ENCODE assay signal across 17 cellular contexts in the genomic region with DNA sequence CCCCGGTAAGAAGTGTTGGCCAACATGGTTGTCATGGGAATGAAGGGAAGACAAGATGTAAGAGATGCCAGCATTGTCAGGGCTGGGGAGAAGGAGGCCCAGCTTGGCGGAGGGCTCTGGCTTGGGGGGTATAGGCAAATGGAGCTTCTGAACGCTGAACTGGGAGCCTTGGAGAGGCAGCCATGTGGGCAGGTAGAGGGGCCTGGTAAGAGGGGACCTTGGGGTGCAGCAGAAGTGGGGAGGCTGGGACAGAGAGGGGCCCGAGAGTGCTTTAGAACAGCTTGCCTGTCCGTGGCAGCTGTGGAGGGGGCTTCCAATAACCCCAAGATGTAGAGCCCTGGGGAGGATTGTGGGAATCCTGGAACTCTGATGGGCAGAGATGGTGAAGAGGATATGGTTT. TPM values are rescaled to one million over a fixed set of nuclear protein-coding genes. Genes with fewer than 3 reads are reported as not detected.
DNase-seq lines count a peak whose midpoint lies in the region; ATAC-seq and TF ChIP-seq lines count a peak whose summit lies in the region.
"Had no signal": no experiment of that assay in that cellular context is flagged by ENCODE, and none has a peak within 500 bp of the region (broad histone marks: within the 10 kb centered on the region; RNA-seq: fewer than 3 reads in every experiment).

No MANE protein-coding gene starts in this region.

- H3K4me3 Mint-ChIP-seq in endodermal cell = no peak overlapping the region
- H3K4me3 Mint-ChIP-seq: CD14-positive monocyte; CD8-positive, alpha-beta T cell had no signal

- no peaks in the 10 kb centered on the region for H3K9me2 ChIP-seq in SK-N-SH

- CTCF ChIA-PET in SK-N-SH (lab: Yijun Ruan, JAX) = interaction anchor here (1.0 kb wide), 1 partner anchor 12 kb away, joined by 3 read pairs; no protein-coding TSS in a partner anchor

- no peak for TF ChIP-seq EP300 in SK-N-SH (IDR thresholded peaks at IDR 0.05; ENCODE audit: borderline replicate concordance in 1 of 2, low read depth in 1 of 2, low read length in 1 of 2)

- H3K4me2 ChIP-seq in SK-N-SH = no peak overlapping the region

- H3K79me2 ChIP-seq in SK-N-SH (ENCODE audit: insufficient read depth) = no peaks in the 10 kb centered on the region

- H3K27ac ChIP-seq in SK-N-SH (ENCODE audit: low read depth in 2 of 2, low read length in 1 of 2) = no peak overlapping the region
- no peak overlapping the region for H3K27ac ChIP-seq in endodermal cell (ENCODE audit: low read depth, low read length)
- peak overlapping the region; percentile 98 for H3K27ac ChIP-seq in liver (ENCODE audit: low read depth in 1 of 2, low read length in 2 of 2)
- H3K27ac ChIP-seq: 22Rv1, GM23248, HL-60 had no signal

- H3K4me1 Mint-ChIP-seq in endodermal cell = no peaks in the 10 kb centered on the region
- H3K4me1 Mint-ChIP-seq: CD14-positive monocyte had no signal

- H3F3A ChIP-seq in SK-N-SH (replicated peaks; ENCODE audit: insufficient read depth) = no peaks in the 10 kb centered on the region

- peaks cover 9% of the 10 kb centered on the region for H3K36me3 Mint-ChIP-seq in endodermal cell (ENCODE audit: low read depth)
- H3K36me3 Mint-ChIP-seq: CD14-positive monocyte had no signal

- TF ChIP-seq RAD21 in SK-N-SH (IDR thresholded peaks at IDR 0.05; ENCODE audit: low read length) (no peak), liver (IDR thresholded peaks at IDR 0.05) (no peak)

- intact Hi-C loops in sciatic nerve (cut with DNase I) = no loop called here

- H3K27me3 Mint-ChIP-seq in endodermal cell (ENCODE audit: insufficient read depth) = peaks cover 25% of the 10 kb centered on the region

- H4K20me1 ChIP-seq in SK-N-SH (ENCODE audit: insufficient read depth) = no peaks in the 10 kb centered on the region

- H3K36me3 ChIP-seq in SK-N-SH (replicated peaks in 1 of 2; ENCODE audit: control insufficient read depth in 1 of 2, insufficient read depth in 2 of 2, low read length in 1 of 2) (no peaks in the 10 kb centered on the region), endodermal cell (ENCODE audit: control insufficient read depth, insufficient read depth, low read length) (no peaks in the 10 kb centered on the region), liver (ENCODE audit: control insufficient read depth in 4 of 4, insufficient read depth in 3 of 4, low read depth in 1 of 4, low read length in 3 of 4) (peaks cover 0 to 5% (median 0%) of the 10 kb centered on the region in 4 donors)

- H3K27ac Mint-ChIP-seq in endodermal cell = no peak overlapping the region
- H3K27ac Mint-ChIP-seq: CD14-positive monocyte; CD8-positive, alpha-beta T cell had no signal

- DNase-seq in SK-N-SH (peak; percentile 2), endodermal cell (peak; percentile 17), sciatic nerve (ENCODE audit: low spot score) (peak; percentile 45), GM20000 (ENCODE audit: low spot score) (no peak)
- DNase-seq: CD8-positive, alpha-beta T cell; COR-L47; DND-41; GDM1; GM23248 had no signal

- no peak overlapping the region for H2AFZ ChIP-seq in SK-N-SH (ENCODE audit: low read depth)
- H2AFZ ChIP-seq: GM23248 had no signal

- H3K4me3 ChIP-seq in SK-N-SH (ENCODE audit: low read depth in 2 of 2, low read length in 1 of 2) (no peak overlapping the region), endodermal cell (ENCODE audit: low read length) (no peak overlapping the region), liver (ENCODE audit: low read depth in 1 of 3, low read length in 3 of 3) (peak overlapping the region; percentile 50 to 56 (median 54))
- H3K4me3 ChIP-seq: GM23248 had no signal

- H3K4me1 ChIP-seq in SK-N-SH (ENCODE audit: control insufficient read depth in 1 of 2, insufficient read depth in 2 of 2, low read depth in 1 of 2, low read length in 1 of 2) (no peaks in the 10 kb centered on the region), endodermal cell (ENCODE audit: control insufficient read depth, insufficient read depth, low read length) (no peaks in the 10 kb centered on the region), liver (ENCODE audit: control insufficient read depth in 4 of 4, insufficient read depth in 4 of 4, low read length in 3 of 4) (peaks cover 3 to 38% (median 16%) of the 10 kb centered on the region in 4 donors)

- ATAC-seq in SK-N-SH treated with all-trans-retinoic acid at 6 μM for 48 hours (no peak), sciatic nerve (no peak), HG02852 (IDR thresholded peaks at IDR 0.05; ENCODE audit: unreplicated experiment) (no peak), GM18861 (IDR thresholded peaks at IDR 0.05; ENCODE audit: unreplicated experiment) (no peak)
- ATAC-seq: CD8-positive, alpha-beta T cell; HCT116 had no signal

- no peaks in the 10 kb centered on the region for H3K9me3 ChIP-seq in SK-N-SH
- no peaks in the 10 kb centered on the region for H3K9me3 ChIP-seq in endodermal cell (ENCODE audit: control insufficient read depth, low read length)
- H3K9me3 ChIP-seq in liver (ENCODE audit: control insufficient read depth in 4 of 4, low read length in 3 of 4) = no peaks in the 10 kb centered on the region

- POLR2A ChIA-PET in SK-N-SH (lab: Yijun Ruan, JAX) = no interaction called here

- TF ChIP-seq CTCF in SK-N-SH (IDR thresholded peaks at IDR 0.05) (no peak), endodermal cell (conservative IDR thresholded peaks at IDR 0.05) (no peak), liver (IDR thresholded peaks at IDR 0.05; ENCODE audit: low read depth, low read length, missing input control) (no peak), GM20000 (IDR thresholded peaks at IDR 0.05; ENCODE audit: extremely low read depth, missing control alignments) (no peak)

- H3K27me3 ChIP-seq in SK-N-SH (ENCODE audit: insufficient read depth) = no peaks in the 10 kb centered on the region
- no peaks in the 10 kb centered on the region for H3K27me3 ChIP-seq in endodermal cell (ENCODE audit: control insufficient read depth, insufficient read depth, low read length, poor library complexity, severe bottlenecking)
- H3K27me3 ChIP-seq in liver (ENCODE audit: control insufficient read depth in 4 of 4, insufficient read depth in 4 of 4, low read length in 3 of 4) = no peaks in the 10 kb centered on the region

- H3K9me3 Mint-ChIP-seq in endodermal cell = no peaks in the 10 kb centered on the region
- H3K9me3 Mint-ChIP-seq: CD14-positive monocyte; CD8-positive, alpha-beta T cell had no signal

- H3K9ac ChIP-seq in SK-N-SH (no peak overlapping the region), endodermal cell (ENCODE audit: extremely low read depth, low read length, poor library complexity, severe bottlenecking) (no peak overlapping the region), liver (ENCODE audit: low read depth in 1 of 2, low read length in 2 of 2) (peak overlapping the region; percentile 90 to 100)
- H3K9ac ChIP-seq: GM23248 had no signal

- 51% methylated on average over 5 of the region's 5 CpGs for WGBS in SK-N-SH (ENCODE audit: low lambda C conversion rate)
- WGBS in endodermal cell (ENCODE audit: insufficient coverage in 1 of 2, insufficient read length in 1 of 2), 2 experiments = 87 to 100% methylated on average over 2 to 5 of the region's 5 CpGs
- 45% methylated on average over 5 of the region's 5 CpGs for WGBS in liver

TF ChIP-seq in SK-N-SH, 30 proteins besides CTCF, POLR2A, EP300 and RAD21 (continues in another document):
- TF ChIP-seq FOSL2 (IDR thresholded peaks at IDR 0.05; ENCODE audit: borderline replicate concordance, low read depth) (no peak), RCOR1 (IDR thresholded peaks at IDR 0.05; ENCODE audit: low read length) (no peak)
- TF ChIP-seq, protein P1, sequence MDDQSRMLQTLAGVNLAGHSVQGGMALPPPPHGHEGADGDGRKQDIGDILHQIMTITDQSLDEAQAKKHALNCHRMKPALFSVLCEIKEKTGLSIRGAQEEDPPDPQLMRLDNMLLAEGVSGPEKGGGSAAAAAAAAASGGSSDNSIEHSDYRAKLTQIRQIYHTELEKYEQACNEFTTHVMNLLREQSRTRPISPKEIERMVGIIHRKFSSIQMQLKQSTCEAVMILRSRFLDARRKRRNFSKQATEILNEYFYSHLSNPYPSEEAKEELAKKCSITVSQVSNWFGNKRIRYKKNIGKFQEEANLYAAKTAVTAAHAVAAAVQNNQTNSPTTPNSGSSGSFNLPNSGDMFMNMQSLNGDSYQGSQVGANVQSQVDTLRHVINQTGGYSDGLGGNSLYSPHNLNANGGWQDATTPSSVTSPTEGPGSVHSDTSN (IDR thresholded peaks at IDR 0.05) = no peak

TF ChIP-seq in SK-N-SH treated with all-trans-retinoic acid at 6 μM for 48 hours, 23 proteins besides CTCF, POLR2A, EP300 and RAD21 (continues in another document):
- TF ChIP-seq CREB5 (CRISPR knock-in tag; IDR thresholded peaks at IDR 0.05; ENCODE audit: low read depth) = no peak
- no peak for TF ChIP-seq ARNTL (CRISPR knock-in tag; IDR thresholded peaks at IDR 0.05; ENCODE audit: borderline replicate concordance, low read depth)

TF ChIP-seq in liver, 16 proteins besides CTCF, POLR2A, EP300 and RAD21 (continues in another document):
- TF ChIP-seq YY1 (IDR thresholded peaks at IDR 0.05) (no peak), SP1 (IDR thresholded peaks at IDR 0.05) (no peak), HNF4A (conservative IDR thresholded peaks at IDR 0.05) (no peak), TAF1 (conservative IDR thresholded peaks at IDR 0.05) (no peak), JUND (IDR thresholded peaks at IDR 0.05) (no peak), HNF4G (IDR thresholded peaks at IDR 0.05) (no peak), GABPA (IDR thresholded peaks at IDR 0.05 in 1 of 2, conservative IDR thresholded peaks at IDR 0.05 in 1 of 2) (no peak), EGR1 (IDR thresholded peaks at IDR 0.05; ENCODE audit: low read depth in 2 of 2) (no peak)

RNA-seq across cellular contexts. Expression of gene SLC22A1, which starts 3.0 kb away (rescaled TPM):
- polyA plus RNA-seq in SK-N-SH (2012; rRNA removed) (0.10 and 0.20 TPM in 2 replicates), liver (1,000 to 10,000 TPM in 1 of 2 donors, 100 to 1,000 TPM in 1; 471 to 1,107 TPM)
- 0.12 and 0.17 TPM in 2 replicates for polyA plus RNA-seq in SK-N-SH (2012; cell fraction: cytosol; rRNA removed)
- polyA plus RNA-seq in SK-N-SH (2012; cell fraction: nucleus; rRNA removed) = 0.62 and 2.6 TPM in 2 replicates
- total RNA-seq in endodermal cell (1 to 10 TPM in 1 of 2 donors, not detected in 1; 1.0 TPM), liver (100 to 1,000 TPM in 1 of 2 donors, under 1 TPM in 1; 0.79 to 407 TPM), sciatic nerve (1.1 TPM)
- not detected for polyA plus RNA-seq in endodermal cell (2013, experiment 1 of 2)
- 0.17 TPM for polyA plus RNA-seq in endodermal cell (2013, experiment 2 of 2)
- total RNA-seq: GM23248 had no signal
- polyA plus RNA-seq: GM23248 had no signal

Comparison
In these comparisons a context has a peak if more than half of its experiments do, and no peak if none do; other contexts are left out.
1. H3K27ac ChIP-seq: peak in liver (2 of 2); none in SK-N-SH (0 of 2) and endodermal cell (single experiment).
2. H3K4me3 ChIP-seq: peak in liver (3 of 3); none in SK-N-SH (0 of 2) and endodermal cell (single experiment).
3. H3K9ac ChIP-seq: peak in liver (2 of 2); none in SK-N-SH (single experiment) and endodermal cell (single experiment).